In genomic region chr9:135992486-135993408, GRCh38 we compare ENCODE assay signal across 1 cellular context.
A peak's percentile ranks its signal among the peaks of the same experiment; 100 is the strongest.
TF ChIP-seq lines count a peak whose summit lies in the region.

No MANE protein-coding gene starts in this region.

TF ChIP-seq in HepG2, 621 proteins besides CTCF, POLR2A, EP300 and RAD21 (continued from another document and continues in another):
- TF ChIP-seq ZBTB14 (CRISPR knock-in tag; IDR thresholded peaks at IDR 0.05) (no peak), ARID3A (IDR thresholded peaks at IDR 0.05; ENCODE audit: low read depth, low read length) (no peak), ZSCAN31 (CRISPR knock-in tag; IDR thresholded peaks at IDR 0.05; ENCODE audit: low read depth) (no peak; the same call in 1 of the 2 replicates), GZF1 (CRISPR knock-in tag; IDR thresholded peaks at IDR 0.05) (no peak), ERF (CRISPR knock-in tag; IDR thresholded peaks at IDR 0.05) (peak; percentile 77), AGO2 (optimal IDR thresholded peaks at IDR 0.05; ENCODE audit: low read depth, low read length) (no peak), ZMYM4 (CRISPR knock-in tag; IDR thresholded peaks at IDR 0.05) (peak; percentile 59), ZXDC (CRISPR knock-in tag; IDR thresholded peaks at IDR 0.05) (no peak), MIXL1 (CRISPR knock-in tag; IDR thresholded peaks at IDR 0.05) (peak; percentile 43), PHF5A (CRISPR knock-in tag; IDR thresholded peaks at IDR 0.05; ENCODE audit: low read depth, unreplicated experiment) (peak; percentile 82), IRF2 (CRISPR knock-in tag; IDR thresholded peaks at IDR 0.05) (no peak; the same call in none of the 2 replicates), THAP11 (CRISPR knock-in tag; IDR thresholded peaks at IDR 0.05) (peak; percentile 68), NFYB (CRISPR knock-in tag; IDR thresholded peaks at IDR 0.05) (no peak), ZFY (CRISPR knock-in tag; IDR thresholded peaks at IDR 0.05) (peak; percentile 90), RFXANK (CRISPR knock-in tag; IDR thresholded peaks at IDR 0.05) (peak; percentile 58; the same call in 1 of the 2 replicates), PATZ1 (CRISPR knock-in tag; IDR thresholded peaks at IDR 0.05) (peak; percentile 99), ZNF777 (CRISPR knock-in tag; IDR thresholded peaks at IDR 0.05) (peak; percentile 35; the same call in 1 of the 2 replicates), CHCHD3 (CRISPR knock-in tag; IDR thresholded peaks at IDR 0.05) (no peak), MEIS1 (CRISPR knock-in tag; IDR thresholded peaks at IDR 0.05; ENCODE audit: borderline replicate concordance) (no peak), UBTF (CRISPR knock-in tag; IDR thresholded peaks at IDR 0.05) (peak; percentile 65), GABPA (IDR thresholded peaks at IDR 0.05; ENCODE audit: low read depth, low read length) (no peak), GABPA (CRISPR knock-in tag; IDR thresholded peaks at IDR 0.05; ENCODE audit: low read depth) (peak; percentile 50; the same call in 1 of the 2 replicates), ZNF747 (CRISPR knock-in tag; IDR thresholded peaks at IDR 0.05; ENCODE audit: borderline replicate concordance) (peak; percentile 56; the same call in 1 of the 2 replicates), TCF7L2 (IDR thresholded peaks at IDR 0.05; ENCODE audit: low read depth, low read length) (no peak), PRDM15 (CRISPR knock-in tag; IDR thresholded peaks at IDR 0.05) (peak; percentile 45; the same call in 1 of the 2 replicates), ZNF383 (CRISPR knock-in tag; IDR thresholded peaks at IDR 0.05; ENCODE audit: borderline replicate concordance) (no peak), MTA1 (CRISPR knock-in tag; IDR thresholded peaks at IDR 0.05; ENCODE audit: borderline replicate concordance) (no peak), ZNF180 (CRISPR knock-in tag; IDR thresholded peaks at IDR 0.05; ENCODE audit: borderline replicate concordance, low read depth) (0 out of 2 replicates have a peak, but pooled peaks have one; percentile 18), ZNF326 (CRISPR knock-in tag; IDR thresholded peaks at IDR 0.05; ENCODE audit: borderline replicate concordance) (no peak), DBP (CRISPR knock-in tag; IDR thresholded peaks at IDR 0.05; ENCODE audit: not compliant biosample characterization) (no peak), STAT6 (CRISPR knock-in tag; IDR thresholded peaks at IDR 0.05; ENCODE audit: borderline replicate concordance) (no peak), RXRB (CRISPR knock-in tag; IDR thresholded peaks at IDR 0.05; ENCODE audit: borderline replicate concordance) (peak; percentile 64; the same call in 1 of the 2 replicates), TAF1 (CRISPR knock-in tag; IDR thresholded peaks at IDR 0.05) (peak; percentile 82), PHB2 (IDR thresholded peaks at IDR 0.05; ENCODE audit: partially characterized antibody) (no peak), REST (IDR thresholded peaks at IDR 0.05; ENCODE audit: borderline replicate concordance in 1 of 2, low read depth in 1 of 2, low read length in 2 of 2) (peak in 1 of 2 experiments; percentile 5; a peak in 1 of 4 replicates), ZBTB7A (CRISPR knock-in tag; IDR thresholded peaks at IDR 0.05) (peak; percentile 78)
